ENCODE assay signal across 27 cellular contexts in the genomic region with DNA sequence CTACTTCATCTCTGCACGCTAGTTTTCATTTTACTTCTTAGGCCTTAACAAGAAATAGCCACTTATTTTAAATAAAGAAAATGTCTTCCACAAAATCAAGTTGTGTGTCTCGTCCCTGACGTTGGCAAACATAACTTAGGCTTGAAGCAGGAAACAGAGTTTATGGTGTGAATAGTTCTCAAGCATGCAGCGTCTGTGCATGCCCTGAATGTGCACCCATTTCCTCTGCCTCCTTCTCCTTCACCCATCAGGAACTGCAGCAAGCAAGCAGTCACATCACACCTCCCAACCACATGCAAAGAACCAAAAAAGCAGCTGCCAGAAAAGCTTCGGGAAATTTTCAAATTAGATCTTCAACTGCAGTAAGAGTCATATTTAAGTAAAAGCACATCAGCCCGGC.
"Had no signal": no experiment of that assay in that cellular context is flagged by ENCODE, and none has a peak within 500 bp of the region (broad histone marks: within the 10 kb centered on the region; RNA-seq: fewer than 3 reads in every experiment).

No MANE protein-coding gene starts in this region.

- H3K36me3 Mint-ChIP-seq: activated CD4-positive, alpha-beta memory T cell treated with anti-CD3 and anti-CD28 coated beads for 36 hours; activated naive CD8-positive, alpha-beta T cell had no signal

- H3K9me3 Mint-ChIP-seq: activated CD4-positive, alpha-beta memory T cell treated with anti-CD3 and anti-CD28 coated beads for 36 hours; activated CD4-positive, alpha-beta T cell treated with anti-CD3 and anti-CD28 coated beads, Interleukin-2, amount 10 ng/mL, durations not matched to agents 24 days and 14 days; activated naive CD8-positive, alpha-beta T cell treated with anti-CD3 and anti-CD28 coated beads, Interleukin-2, amount 50 U/mL, for 24 hours; activated T-cell treated with anti-CD3 and anti-CD28 coated beads, Interleukin-2, amount 50 U/mL, for 4 hours; activated T-helper 17 cell treated with anti-CD3 and anti-CD28 coated beads, Interleukin-2, amount 50 U/mL, for 72 hours; T-helper 2 cell treated with Interferon-gamma antibody and Interleukin-4, amounts not matched to agents 5 μg/mL and 100 μg/mL, for 36 hours had no signal

- H3K27ac Mint-ChIP-seq: activated CD4-positive, alpha-beta memory T cell treated with anti-CD3 and anti-CD28 coated beads for 36 hours; activated CD4-positive, alpha-beta T cell treated with anti-CD3 and anti-CD28 coated beads for 36 hours; activated CD4-positive, alpha-beta T cell treated with anti-CD3 and anti-CD28 coated beads, Interleukin-2, amount 10 ng/mL, durations not matched to agents 24 days and 14 days; activated naive CD8-positive, alpha-beta T cell; activated naive CD8-positive, alpha-beta T cell treated with anti-CD3 and anti-CD28 coated beads, Interleukin-2, amount 50 U/mL, for 24 hours; activated T-helper 17 cell treated with anti-CD3 and anti-CD28 coated beads, Interleukin-2, amount 50 U/mL, for 72 hours; T-helper 17 cell; T-helper 2 cell treated with Interferon-gamma antibody and Interleukin-4, amounts not matched to agents 5 μg/mL and 100 μg/mL, for 36 hours had no signal

- H3K27me3 Mint-ChIP-seq: activated CD4-positive, alpha-beta memory T cell treated with anti-CD3 and anti-CD28 coated beads for 36 hours; activated CD4-positive, alpha-beta T cell treated with anti-CD3 and anti-CD28 coated beads, Interleukin-2, amount 10 ng/mL, durations not matched to agents 24 days and 14 days; activated naive CD8-positive, alpha-beta T cell; activated naive CD8-positive, alpha-beta T cell treated with anti-CD3 and anti-CD28 coated beads, Interleukin-2, amount 50 U/mL, for 24 hours had no signal

- H3K4me1 Mint-ChIP-seq: activated CD4-positive, alpha-beta T cell treated with anti-CD3 and anti-CD28 coated beads for 36 hours; activated CD4-positive, alpha-beta T cell treated with anti-CD3 and anti-CD28 coated beads, Interleukin-2, amount 10 ng/mL, durations not matched to agents 24 days and 14 days; activated naive CD8-positive, alpha-beta T cell treated with anti-CD3 and anti-CD28 coated beads, Interleukin-2, amount 50 U/mL, for 24 hours; activated T-helper 17 cell treated with anti-CD3 and anti-CD28 coated beads, Interleukin-2, amount 50 U/mL, for 72 hours; T-helper 17 cell had no signal

- ATAC-seq: activated CD4-positive, alpha-beta T cell treated with anti-CD3 and anti-CD28 coated beads for 36 hours; activated naive CD8-positive, alpha-beta T cell treated with anti-CD3 and anti-CD28 coated beads, Interleukin-2, amount 50 U/mL, for 24 hours; activated T-cell treated with anti-CD3 and anti-CD28 coated beads, Interleukin-2, amount 50 U/mL, for 4 hours; activated T-helper 17 cell treated with anti-CD3 and anti-CD28 coated beads, Interleukin-2, amount 50 U/mL, for 72 hours; body of pancreas; T-helper 17 cell had no signal

- DNase-seq: activated CD4-positive, alpha-beta memory T cell treated with anti-CD3 and anti-CD28 coated beads for 36 hours; activated CD4-positive, alpha-beta T cell treated with anti-CD3 and anti-CD28 coated beads for 36 hours; activated CD4-positive, alpha-beta T cell treated with anti-CD3 and anti-CD28 coated beads, Interleukin-2, amount 10 ng/mL, durations not matched to agents 24 days and 14 days; activated CD4-positive, CD25-positive, alpha-beta regulatory T cell; activated CD4-positive, CD25-positive, alpha-beta regulatory T cell treated with anti-CD3 and anti-CD28 coated beads, Interleukin-2, amount 50 U/mL, for 72 hours; activated effector memory CD4-positive, alpha-beta T cell treated with Interleukin-2 at 50 U/mL for 16 hours; activated gamma-delta T cell treated with Interleukin-2 at 50 U/mL for 16 hours; activated naive CD4-positive, alpha-beta T cell treated with anti-CD3 and anti-CD28 coated beads, Interleukin-2, amount 50 U/mL, for 16 hours; activated naive CD4-positive, alpha-beta T cell treated with Interleukin-2 at 50 U/mL for 16 hours; activated naive CD8-positive, alpha-beta T cell treated with anti-CD3 and anti-CD28 coated beads, Interleukin-2, amount 50 U/mL, for 24 hours; activated T-cell treated with anti-CD3 and anti-CD28 coated beads, Interleukin-2, amount 50 U/mL, for 4 hours; adrenal gland; amygdala; aorta; body of pancreas; caudate nucleus; cerebellar nuclear complex; colonic mucosa; effector CD8-positive, alpha-beta T cell; foreskin fibroblast; head of caudate nucleus; T-helper 17 cell; T1000 had no signal

- H3K27ac ChIP-seq: adrenal gland, body of pancreas, colonic mucosa, epithelial cell of prostate had no signal

- H3K4me3 Mint-ChIP-seq: activated CD4-positive, alpha-beta memory T cell treated with anti-CD3 and anti-CD28 coated beads for 36 hours; activated CD4-positive, alpha-beta T cell treated with anti-CD3 and anti-CD28 coated beads for 36 hours; activated CD4-positive, alpha-beta T cell treated with anti-CD3 and anti-CD28 coated beads, Interleukin-2, amount 10 ng/mL, durations not matched to agents 24 days and 14 days; activated naive CD8-positive, alpha-beta T cell; activated naive CD8-positive, alpha-beta T cell treated with anti-CD3 and anti-CD28 coated beads, Interleukin-2, amount 50 U/mL, for 24 hours; activated T-cell treated with anti-CD3 and anti-CD28 coated beads, Interleukin-2, amount 50 U/mL, for 4 hours; activated T-helper 17 cell treated with anti-CD3 and anti-CD28 coated beads, Interleukin-2, amount 50 U/mL, for 72 hours; T-helper 17 cell; T-helper 2 cell treated with Interferon-gamma antibody and Interleukin-4, amounts not matched to agents 5 μg/mL and 100 μg/mL, for 36 hours had no signal
